In the genomic region with DNA sequence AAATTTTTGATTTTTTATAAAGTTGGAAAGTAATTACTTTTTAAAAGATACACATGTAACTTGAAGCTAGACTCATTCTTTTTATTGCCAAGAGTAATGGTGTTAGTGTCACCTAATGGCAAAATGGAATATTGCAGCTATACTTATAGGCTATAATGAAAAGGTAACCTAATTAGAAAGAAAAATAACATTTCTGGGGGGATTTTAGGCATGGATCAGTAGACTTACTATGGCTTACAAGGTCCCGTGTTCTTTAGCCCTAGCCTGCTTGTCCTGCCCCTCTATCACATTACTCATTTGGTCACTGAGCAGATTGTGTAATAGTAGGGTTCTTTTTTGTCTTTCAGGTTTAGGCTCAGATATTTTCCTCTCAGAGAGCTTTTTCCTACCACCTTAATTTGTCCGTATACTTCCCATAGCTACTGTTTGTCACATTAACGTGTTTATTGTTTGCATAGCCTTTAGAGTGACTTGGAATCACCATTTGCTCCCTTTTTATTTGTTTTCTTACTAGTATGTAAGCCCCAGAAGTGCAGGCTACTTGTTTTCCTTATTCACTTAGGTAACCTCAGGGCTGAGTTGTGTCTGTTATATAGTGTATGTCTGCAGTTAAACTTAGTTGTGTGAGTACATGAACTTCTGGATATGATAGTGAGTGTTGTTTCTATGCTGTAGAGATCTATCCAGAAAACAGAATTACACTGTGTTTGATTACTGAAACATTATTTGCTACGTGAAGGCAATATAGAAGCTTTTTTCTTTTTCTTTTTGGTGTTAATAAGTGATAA, we compare ENCODE assay signal across 8 cellular contexts. TPM values are rescaled to one million over a fixed set of nuclear protein-coding genes. Genes with fewer than 3 reads are reported as not detected.
A peak's percentile ranks its signal among the peaks of the same experiment; 100 is the strongest.
DNase-seq lines count a peak whose midpoint lies in the region; ATAC-seq and TF ChIP-seq lines count a peak whose summit lies in the region.

No MANE protein-coding gene starts in this region.

- no peak for TF ChIP-seq EP300 in neural cell (conservative IDR thresholded peaks at IDR 0.05; ENCODE audit: poor library complexity, severe bottlenecking)

- peak; percentile 45 for ATAC-seq in HG03558 (IDR thresholded peaks at IDR 0.05; ENCODE audit: extremely low read depth, unreplicated experiment)
- no peak for ATAC-seq in HG02938 (IDR thresholded peaks at IDR 0.05; ENCODE audit: unreplicated experiment)

- H3K9me3 ChIP-seq in cardiac muscle cell (ENCODE audit: low read depth) (no peaks in the 10 kb centered on the region), neural cell (ENCODE audit: low read length) (peaks cover 3% of the 10 kb centered on the region)

- peak; percentile 84 for TF ChIP-seq RAD21 in neural cell (conservative IDR thresholded peaks at IDR 0.05)

- no peak for TF ChIP-seq POLR2A in erythroblast (IDR thresholded peaks at IDR 0.05; ENCODE audit: low read length)

- H3K4me2 ChIP-seq in neural cell (ENCODE audit: low read length) = no peak overlapping the region

- no peaks in the 10 kb centered on the region for H3K36me3 ChIP-seq in cardiac muscle cell
- no peaks in the 10 kb centered on the region for H3K36me3 ChIP-seq in neural cell (ENCODE audit: insufficient read depth, low read length)

- H3K27ac ChIP-seq in cardiac muscle cell (no peak overlapping the region), neural cell (ENCODE audit: low read length) (no peak overlapping the region)

- no peaks in the 10 kb centered on the region for H3K9me2 ChIP-seq in neural cell (ENCODE audit: insufficient read depth, low read length)

- no peaks in the 10 kb centered on the region for H3K27me3 ChIP-seq in cardiac muscle cell
- no peaks in the 10 kb centered on the region for H3K27me3 ChIP-seq in neural cell (ENCODE audit: insufficient read depth, low read depth, low read length)

- H3K79me2 ChIP-seq in neural cell (replicated peaks; ENCODE audit: insufficient read depth, low read length) = no peaks in the 10 kb centered on the region

- H3K4me3 ChIP-seq in cardiac muscle cell = no peak overlapping the region
- no peak overlapping the region for H3K4me3 ChIP-seq in neural cell (ENCODE audit: low read length)

- DNase-seq in cardiac muscle cell (ENCODE audit: low read depth in 1 of 2, low spot score in 1 of 2) = peak; percentile 43 to 58
- DNase-seq in cardiac septum (ENCODE audit: low spot score) = no peak
- peak; percentile 61 for DNase-seq in RKO (ENCODE audit: low spot score)
- DNase-seq in erythroblast (lab: John Stamatoyannopoulos, UW) = peak; percentile 60 to 76
- no peak for DNase-seq in occipital lobe (lab: John Stamatoyannopoulos, UW)

- H4K20me1 ChIP-seq in neural cell (ENCODE audit: insufficient read depth) = no peaks in the 10 kb centered on the region

- TF ChIP-seq CTCF in cardiac muscle cell (IDR thresholded peaks at IDR 0.05; ENCODE audit: low read depth, low read length) (peak; percentile 72), neural cell (IDR thresholded peaks at IDR 0.05; ENCODE audit: poor library complexity, severe bottlenecking) (peak; percentile 82)

- no peaks in the 10 kb centered on the region for H3F3A ChIP-seq in neural cell (ENCODE audit: insufficient read depth, low read length, poor library complexity, severe bottlenecking)

- intact Hi-C loops in cardiac septum (cut with DNase I) = loop anchor here (2.0 kb wide), 1 partner anchor 123 kb away; no protein-coding TSS in a partner anchor

- H3K4me1 ChIP-seq in cardiac muscle cell (ENCODE audit: low read depth) = peaks cover 5% of the 10 kb centered on the region

- H3K9ac ChIP-seq in neural cell (ENCODE audit: low read length) = no peak overlapping the region

- H2AFZ ChIP-seq in neural cell (ENCODE audit: low read depth, low read length) = no peak overlapping the region

TF ChIP-seq in neural cell, 6 proteins besides CTCF, POLR2A, EP300 and RAD21:
- TF ChIP-seq REST (IDR thresholded peaks at IDR 0.05; ENCODE audit: borderline replicate concordance) (no peak), SMC3 (conservative IDR thresholded peaks at IDR 0.05; ENCODE audit: poor library complexity) (peak; percentile 81)
TF ChIP-seq in neural cell: peak in this region for 1.

RNA-seq across cellular contexts. Expression of gene RABGAP1L, which starts 58.7 kb away (rescaled TPM):
- total RNA-seq in cardiac muscle cell = 11.5 and 21.4 TPM in 2 replicates
- polyA plus RNA-seq in cardiac muscle cell = 7.4 and 9.2 TPM in 2 replicates
- total RNA-seq in cardiac septum = 109 TPM
- polyA plus RNA-seq in neural cell = 32.0 and 32.2 TPM in 2 replicates
- polyA minus RNA-seq in neural cell = 150 and 188 TPM in 2 replicates
- total RNA-seq in occipital lobe = 145 TPM

Comparison
In these comparisons a context has a peak if more than half of its experiments do, and no peak if none do; other contexts are left out.
1. DNase-seq: peak in cardiac muscle cell (2 of 2), RKO (single experiment) and erythroblast (2 of 2); none in cardiac septum (single experiment) and occipital lobe (single experiment).